In the genomic region with DNA sequence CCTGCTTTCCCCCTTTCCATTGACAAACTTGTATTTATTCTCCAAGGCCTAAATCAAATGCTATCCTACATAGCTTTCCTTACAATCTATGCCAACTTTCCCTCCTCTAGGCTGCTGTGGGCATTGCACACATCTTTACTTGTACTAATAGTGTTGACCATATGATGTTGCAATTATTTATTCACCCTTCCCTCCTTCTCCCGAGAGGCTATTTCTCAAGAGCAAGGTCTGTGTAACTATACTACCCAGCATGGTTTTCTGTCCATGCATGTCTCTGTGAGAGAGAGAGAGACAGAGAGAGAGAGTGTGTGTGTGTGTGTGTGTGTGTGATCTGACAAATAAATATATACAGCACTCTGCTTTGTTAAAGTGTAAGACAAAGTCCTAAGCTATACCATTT, we compare ENCODE assay signal across 2 cellular contexts.
A peak's percentile ranks its signal among the peaks of the same experiment; 100 is the strongest.
TF ChIP-seq lines count a peak whose summit lies in the region.

No MANE protein-coding gene starts in this region.

TF ChIP-seq in A549, 52 proteins besides CTCF, POLR2A, EP300 and RAD21:
- TF ChIP-seq, protein P1, sequence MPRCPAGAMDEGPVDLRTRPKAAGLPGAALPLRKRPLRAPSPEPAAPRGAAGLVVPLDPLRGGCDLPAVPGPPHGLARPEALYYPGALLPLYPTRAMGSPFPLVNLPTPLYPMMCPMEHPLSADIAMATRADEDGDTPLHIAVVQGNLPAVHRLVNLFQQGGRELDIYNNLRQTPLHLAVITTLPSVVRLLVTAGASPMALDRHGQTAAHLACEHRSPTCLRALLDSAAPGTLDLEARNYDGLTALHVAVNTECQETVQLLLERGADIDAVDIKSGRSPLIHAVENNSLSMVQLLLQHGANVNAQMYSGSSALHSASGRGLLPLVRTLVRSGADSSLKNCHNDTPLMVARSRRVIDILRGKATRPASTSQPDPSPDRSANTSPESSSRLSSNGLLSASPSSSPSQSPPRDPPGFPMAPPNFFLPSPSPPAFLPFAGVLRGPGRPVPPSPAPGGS (IDR thresholded peaks at IDR 0.05): 0 out of 3 replicates have a peak, but pooled peaks have one; percentile 24
- TF ChIP-seq ESRRA (IDR thresholded peaks at IDR 0.05; ENCODE audit: borderline replicate concordance, low read length) (no peak), GATA3 (IDR thresholded peaks at IDR 0.05; ENCODE audit: borderline replicate concordance) (no peak), JUNB (IDR thresholded peaks at IDR 0.05) (peak; percentile 45), SREBF2 (IDR thresholded peaks at IDR 0.05) (no peak), NR3C1 (IDR thresholded peaks at IDR 0.05) (no peak), JUN (IDR thresholded peaks at IDR 0.05) (peak; percentile 44 to 74; a peak in 1 of 5 replicates), SMC3 (IDR thresholded peaks at IDR 0.05) (peak; percentile 41; the same call in 1 of the 3 replicates), CEBPB (IDR thresholded peaks at IDR 0.05) (peak; percentile 89 to 96), CHD4 (IDR thresholded peaks at IDR 0.05; ENCODE audit: borderline replicate concordance) (no peak)
- TF ChIP-seq, protein P2, sequence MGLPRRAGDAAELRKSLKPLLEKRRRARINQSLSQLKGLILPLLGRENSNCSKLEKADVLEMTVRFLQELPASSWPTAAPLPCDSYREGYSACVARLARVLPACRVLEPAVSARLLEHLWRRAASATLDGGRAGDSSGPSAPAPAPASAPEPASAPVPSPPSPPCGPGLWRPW (IDR thresholded peaks at IDR 0.05): peak; percentile 77
- TF ChIP-seq, protein P3, sequence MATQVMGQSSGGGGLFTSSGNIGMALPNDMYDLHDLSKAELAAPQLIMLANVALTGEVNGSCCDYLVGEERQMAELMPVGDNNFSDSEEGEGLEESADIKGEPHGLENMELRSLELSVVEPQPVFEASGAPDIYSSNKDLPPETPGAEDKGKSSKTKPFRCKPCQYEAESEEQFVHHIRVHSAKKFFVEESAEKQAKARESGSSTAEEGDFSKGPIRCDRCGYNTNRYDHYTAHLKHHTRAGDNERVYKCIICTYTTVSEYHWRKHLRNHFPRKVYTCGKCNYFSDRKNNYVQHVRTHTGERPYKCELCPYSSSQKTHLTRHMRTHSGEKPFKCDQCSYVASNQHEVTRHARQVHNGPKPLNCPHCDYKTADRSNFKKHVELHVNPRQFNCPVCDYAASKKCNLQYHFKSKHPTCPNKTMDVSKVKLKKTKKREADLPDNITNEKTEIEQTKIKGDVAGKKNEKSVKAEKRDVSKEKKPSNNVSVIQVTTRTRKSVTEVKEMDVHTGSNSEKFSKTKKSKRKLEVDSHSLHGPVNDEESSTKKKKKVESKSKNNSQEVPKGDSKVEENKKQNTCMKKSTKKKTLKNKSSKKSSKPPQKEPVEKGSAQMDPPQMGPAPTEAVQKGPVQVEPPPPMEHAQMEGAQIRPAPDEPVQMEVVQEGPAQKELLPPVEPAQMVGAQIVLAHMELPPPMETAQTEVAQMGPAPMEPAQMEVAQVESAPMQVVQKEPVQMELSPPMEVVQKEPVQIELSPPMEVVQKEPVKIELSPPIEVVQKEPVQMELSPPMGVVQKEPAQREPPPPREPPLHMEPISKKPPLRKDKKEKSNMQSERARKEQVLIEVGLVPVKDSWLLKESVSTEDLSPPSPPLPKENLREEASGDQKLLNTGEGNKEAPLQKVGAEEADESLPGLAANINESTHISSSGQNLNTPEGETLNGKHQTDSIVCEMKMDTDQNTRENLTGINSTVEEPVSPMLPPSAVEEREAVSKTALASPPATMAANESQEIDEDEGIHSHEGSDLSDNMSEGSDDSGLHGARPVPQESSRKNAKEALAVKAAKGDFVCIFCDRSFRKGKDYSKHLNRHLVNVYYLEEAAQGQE (IDR thresholded peaks at IDR 0.05): no peak
TF ChIP-seq in A549: peak in this region for 6.

TF ChIP-seq in GM12891, 5 proteins besides CTCF, POLR2A, EP300 and RAD21:
- TF ChIP-seq PAX5 (IDR thresholded peaks at IDR 0.05; ENCODE audit: insufficient read depth, low read length, severe bottlenecking) (no peak), POU2F2 (IDR thresholded peaks at IDR 0.05; ENCODE audit: low read depth, low read length) (no peak), POLR2AphosphoS5 (IDR thresholded peaks at IDR 0.05; ENCODE audit: low read depth, low read length) (no peak), TAF1 (IDR thresholded peaks at IDR 0.05; ENCODE audit: low read depth, low read length) (no peak), SPI1 (IDR thresholded peaks at IDR 0.05; ENCODE audit: low read depth, low read length) (no peak)
TF ChIP-seq in GM12891: peak in this region for 0.
